1 cellular context compared by ENCODE assay signal in genomic region chr18:23146861-23147469, GRCh38.
TF ChIP-seq lines count a peak whose summit lies in the region.

No MANE protein-coding gene starts in this region.

TF ChIP-seq in HepG2, 621 proteins besides CTCF, POLR2A, EP300 and RAD21 (continued from another document):
- peak; percentile 38; the same call in 1 of the 2 replicates for TF ChIP-seq AHDC1 (CRISPR knock-in tag; IDR thresholded peaks at IDR 0.05; ENCODE audit: borderline replicate concordance)
- TF ChIP-seq SALL1 (CRISPR knock-in tag; IDR thresholded peaks at IDR 0.05), result peak; percentile 41; the same call in 1 of the 2 replicates
